ENCODE assay signal across 10 cellular contexts in the genomic region with DNA sequence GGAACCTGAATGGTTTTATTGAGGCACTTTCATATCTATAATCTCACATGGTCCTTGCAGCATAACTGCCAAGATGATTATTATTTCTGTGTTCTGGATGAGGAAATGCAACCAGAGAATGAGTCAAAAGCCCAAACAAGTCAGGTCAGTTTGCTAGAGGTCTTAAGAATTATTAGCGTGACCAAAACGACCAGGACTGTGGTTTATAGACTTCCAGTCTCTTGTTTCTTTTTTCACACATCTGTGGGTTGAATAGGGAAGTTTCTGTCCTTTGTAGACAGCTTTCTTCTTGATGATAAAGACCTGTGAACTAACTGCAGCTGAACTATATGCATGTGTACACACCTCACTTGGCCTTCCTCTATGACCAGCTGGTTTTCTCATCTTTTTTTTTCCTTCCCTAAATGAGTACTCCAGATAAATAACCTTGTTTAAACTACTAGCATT. TPM values are rescaled to one million over a fixed set of nuclear protein-coding genes. Genes with fewer than 3 reads are reported as not detected.
DNase-seq lines count a peak whose midpoint lies in the region; ATAC-seq and TF ChIP-seq lines count a peak whose summit lies in the region.
"Had no signal": no experiment of that assay in that cellular context is flagged by ENCODE, and none has a peak within 500 bp of the region (broad histone marks: within the 10 kb centered on the region; RNA-seq: fewer than 3 reads in every experiment).

No MANE protein-coding gene starts in this region.

- intact Hi-C loops in CD8-positive, alpha-beta T cell (cut with DNase I, micrococcal nuclease) = no loop called here

- H3K27ac ChIP-seq in foreskin keratinocyte = no peak overlapping the region
- H3K27ac ChIP-seq in CD8-positive, alpha-beta T cell (ENCODE audit: low read depth, low read length) = no peak overlapping the region

- POLR2A ChIA-PET in CD8-positive, alpha-beta T cell (lab: Charles Lee) = no interaction called here
- POLR2A ChIA-PET in HEK293T (lab: Yijun Ruan, JAX) = no interaction called here

- H3K27me3 ChIP-seq in foreskin keratinocyte = peaks cover 12% of the 10 kb centered on the region
- no peaks in the 10 kb centered on the region for H3K27me3 ChIP-seq in CD8-positive, alpha-beta T cell (ENCODE audit: insufficient read depth, low read length)

- no peak overlapping the region for H3K4me3 Mint-ChIP-seq in CD8-positive, alpha-beta T cell
- H3K4me3 Mint-ChIP-seq: activated T-cell treated with anti-CD3 and anti-CD28 coated beads, Interleukin-2, amount 50 U/mL, for 72 hours had no signal

- no peaks in the 10 kb centered on the region for H3K36me3 ChIP-seq in CD8-positive, alpha-beta T cell (ENCODE audit: insufficient read depth, low read length)

- TF ChIP-seq CTCF in foreskin keratinocyte (conservative IDR thresholded peaks at IDR 0.05) = no peak
- TF ChIP-seq CTCF in CD8-positive, alpha-beta T cell (IDR thresholded peaks at IDR 0.05) = no peak

- DNase-seq in foreskin keratinocyte (peak; percentile 28 to 52), HEK293T (ENCODE audit: extremely low spot score) (no peak), DMS153 treated with DMSO at 0.1 percent for 48 hours (lab: John Stamatoyannopoulos, UW; ENCODE audit: unreplicated experiment) (no peak)
- DNase-seq in CD8-positive, alpha-beta T cell = no peak
- no peak for DNase-seq in activated CD4-positive, alpha-beta T cell treated with anti-CD3 and anti-CD28 coated beads for 48 hours
- DNase-seq: activated T-cell treated with anti-CD3 and anti-CD28 coated beads, Interleukin-2, amount 50 U/mL, for 72 hours; SW 1271 had no signal

- no peak overlapping the region for H3K4me3 ChIP-seq in CD8-positive, alpha-beta T cell (ENCODE audit: low read depth, low read length)

- H3K9me3 Mint-ChIP-seq in CD8-positive, alpha-beta T cell = no peaks in the 10 kb centered on the region

- ATAC-seq in GM18868 (IDR thresholded peaks at IDR 0.05; ENCODE audit: unreplicated experiment) (peak; percentile 89), HG02571 (IDR thresholded peaks at IDR 0.05; ENCODE audit: unreplicated experiment) (peak; percentile 83), HG03521 (IDR thresholded peaks at IDR 0.05; ENCODE audit: unreplicated experiment) (peak; percentile 85), foreskin keratinocyte (peak; percentile 19)
- ATAC-seq in CD8-positive, alpha-beta T cell = no peak
- ATAC-seq: activated T-cell treated with anti-CD3 and anti-CD28 coated beads, Interleukin-2, amount 50 U/mL, for 72 hours had no signal

- no peak overlapping the region for H3K27ac Mint-ChIP-seq in CD8-positive, alpha-beta T cell
- H3K27ac Mint-ChIP-seq: activated T-cell treated with anti-CD3 and anti-CD28 coated beads, Interleukin-2, amount 50 U/mL, for 72 hours had no signal

- peaks cover 28% of the 10 kb centered on the region for H3K27me3 Mint-ChIP-seq in CD8-positive, alpha-beta T cell (ENCODE audit: low read depth)

- no peaks in the 10 kb centered on the region for H3K9me3 ChIP-seq in CD8-positive, alpha-beta T cell (ENCODE audit: low read length)

- no peaks in the 10 kb centered on the region for H3K4me1 Mint-ChIP-seq in CD8-positive, alpha-beta T cell (ENCODE audit: low read depth)

- CTCF ChIA-PET in CD8-positive, alpha-beta T cell (lab: Charles Lee) = no interaction called here
- CTCF ChIA-PET in HEK293T (lab: Yijun Ruan, JAX) = interaction anchor here (0.6 kb wide), 1 partner anchor 62 kb away, joined by 4 read pairs; no protein-coding TSS in a partner anchor

- H3K4me1 ChIP-seq in foreskin keratinocyte = no peaks in the 10 kb centered on the region
- no peaks in the 10 kb centered on the region for H3K4me1 ChIP-seq in CD8-positive, alpha-beta T cell (ENCODE audit: insufficient read depth, low read length)

- no peaks in the 10 kb centered on the region for H3K36me3 Mint-ChIP-seq in CD8-positive, alpha-beta T cell

TF ChIP-seq in HEK293T, 16 proteins besides CTCF, POLR2A, EP300 and RAD21:
- no peak for TF ChIP-seq TARDBP (IDR thresholded peaks at IDR 0.05)
- TF ChIP-seq NFRKB (IDR thresholded peaks at IDR 0.05) = no peak
- TF ChIP-seq BHLHE40 (IDR thresholded peaks at IDR 0.05; ENCODE audit: borderline replicate concordance) = no peak
- no peak for TF ChIP-seq ELF4 (IDR thresholded peaks at IDR 0.05)
- no peak for TF ChIP-seq CTBP1 (IDR thresholded peaks at IDR 0.05; ENCODE audit: borderline replicate concordance)
- no peak for TF ChIP-seq LEF1 (IDR thresholded peaks at IDR 0.05; ENCODE audit: borderline replicate concordance)
- TF ChIP-seq SP1 (IDR thresholded peaks at IDR 0.05) = no peak
- no peak for TF ChIP-seq PKNOX1 (IDR thresholded peaks at IDR 0.05)
- TF ChIP-seq HDGF (IDR thresholded peaks at IDR 0.05; ENCODE audit: borderline replicate concordance) = no peak
- no peak for TF ChIP-seq FOXK2 (IDR thresholded peaks at IDR 0.05)
- TF ChIP-seq ZNF384 (IDR thresholded peaks at IDR 0.05) = no peak
- no peak for TF ChIP-seq L3MBTL2 (conservative IDR thresholded peaks at IDR 0.05)
- TF ChIP-seq FOXM1 (IDR thresholded peaks at IDR 0.05; ENCODE audit: borderline replicate concordance) = no peak
- no peak for TF ChIP-seq FOXA1 (IDR thresholded peaks at IDR 0.05)
- TF ChIP-seq SUZ12 (IDR thresholded peaks at IDR 0.05) = no peak

RNA-seq across cellular contexts. Expression of gene ADAM23, which starts 13.9 kb away (rescaled TPM):
- 0.28 and 0.31 TPM in 2 replicates for total RNA-seq in foreskin keratinocyte
- polyA plus RNA-seq in foreskin keratinocyte = 0.11 and 0.27 TPM in 2 replicates
- total RNA-seq in CD8-positive, alpha-beta T cell = under 1 TPM; 0.14 to 0.33 TPM

Comparison
In these comparisons a context has a peak if more than half of its experiments do, and no peak if none do; other contexts are left out.
1. DNase-seq: peak in foreskin keratinocyte (2 of 2); none in CD8-positive, alpha-beta T cell (0 of 7), HEK293T (single experiment), activated CD4-positive, alpha-beta T cell treated with anti-CD3 and anti-CD28 coated beads for 48 hours (single experiment) and DMS153 treated with DMSO at 0.1 percent for 48 hours (single experiment).